Comparison of ENCODE assay signal across 1 cellular context in genomic region chr10:73094249-73094850, GRCh38.
TF ChIP-seq lines count a peak whose summit lies in the region.

No MANE protein-coding gene starts in this region.

TF ChIP-seq in IMR-90, 13 proteins besides CTCF, POLR2A, EP300 and RAD21 (continued from another document):
- TF ChIP-seq USF2 (IDR thresholded peaks at IDR 0.05; ENCODE audit: low read depth, low read length) (no peak), MXI1 (IDR thresholded peaks at IDR 0.05; ENCODE audit: borderline replicate concordance, low read depth, low read length) (no peak), SMC3 (IDR thresholded peaks at IDR 0.05; ENCODE audit: low read depth, low read length) (no peak), CEBPB (IDR thresholded peaks at IDR 0.05; ENCODE audit: low read depth, low read length) (no peak)
